In the genomic region with DNA sequence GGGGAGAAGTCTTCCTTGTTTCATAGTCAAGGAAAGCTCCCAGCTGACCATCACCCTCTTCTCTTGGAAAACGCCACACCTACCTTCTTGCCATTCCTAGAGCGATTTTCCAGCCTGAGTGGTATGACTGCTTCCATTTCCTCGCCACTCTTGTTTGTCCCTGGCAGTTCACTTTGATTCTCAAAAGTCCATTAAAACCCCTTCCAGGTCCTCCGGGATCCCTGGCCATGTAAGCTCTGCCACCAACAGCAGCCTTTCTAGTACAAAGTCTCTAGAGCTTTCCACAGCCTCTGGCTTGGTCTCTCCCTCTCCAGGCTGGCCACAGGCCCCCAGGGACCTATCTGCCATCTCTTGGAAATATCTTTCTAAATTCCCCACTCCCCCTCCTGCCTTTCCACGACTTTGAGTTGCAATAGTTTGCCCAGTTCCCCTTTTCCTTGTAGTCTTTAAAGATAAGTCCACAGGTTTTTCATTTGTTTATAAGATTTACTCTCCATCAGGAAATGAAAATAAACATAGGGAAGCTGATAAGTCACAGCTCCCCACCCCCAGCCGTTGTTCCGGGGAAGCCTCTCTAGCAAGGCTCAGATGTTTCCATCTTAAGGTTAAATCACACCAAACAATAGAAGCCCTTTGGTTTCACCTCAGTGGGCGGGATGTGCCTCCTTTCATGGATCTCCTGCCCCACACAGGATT, we compare ENCODE assay signal across 15 cellular contexts. TPM values are rescaled to one million over a fixed set of nuclear protein-coding genes. Genes with fewer than 3 reads are reported as not detected.
DNase-seq lines count a peak whose midpoint lies in the region; ATAC-seq, FAIRE-seq and TF ChIP-seq lines count a peak whose summit lies in the region.
"Had no signal": no experiment of that assay in that cellular context is flagged by ENCODE, and none has a peak within 500 bp of the region (broad histone marks: within the 10 kb centered on the region; RNA-seq: fewer than 3 reads in every experiment).

No MANE protein-coding gene starts in this region.

- H3K27me3 Mint-ChIP-seq in nephron (ENCODE audit: low read depth) (no peaks in the 10 kb centered on the region), natural killer cell (ENCODE audit: low read depth in 2 of 2) (peaks cover 6 to 9% of the 10 kb centered on the region in 2 donors)
- H3K27me3 Mint-ChIP-seq: stimulated activated naive CD8-positive, alpha-beta T cell treated with anti-CD3 and anti-CD28 coated beads, Interleukin-15, Interleukin-2, amounts not matched to agents 100 ng/mL and 50 ng/mL, for 24 hours had no signal

- peak; percentile 60 for FAIRE-seq in bronchial epithelial cell (lab: Jason Lieb, UNC)
- FAIRE-seq: GM12892 had no signal

- intact Hi-C loops in natural killer cell (cut with micrococcal nuclease) = no loop called here

- H3K4me3 Mint-ChIP-seq in nephron = peak overlapping the region; percentile 2 to 78 (median 35)
- no peak overlapping the region for H3K4me3 Mint-ChIP-seq in natural killer cell
- H3K4me3 Mint-ChIP-seq: activated CD4-positive, alpha-beta T cell treated with anti-CD3 and anti-CD28 coated beads for 36 hours; activated naive CD4-positive, alpha-beta T cell treated with anti-CD3 and anti-CD28 coated beads for 36 hours; CD4-positive, alpha-beta memory T cell; naive B cell; stimulated activated naive CD8-positive, alpha-beta T cell treated with anti-CD3 and anti-CD28 coated beads, Interleukin-15, Interleukin-2, amounts not matched to agents 100 ng/mL and 50 ng/mL, for 24 hours had no signal

- TF ChIP-seq CTCF in bronchial epithelial cell (IDR thresholded peaks at IDR 0.05; ENCODE audit: insufficient read depth, low read length, severe bottlenecking) (no peak), nephron (IDR thresholded peaks at IDR 0.05; ENCODE audit: unreplicated experiment in 3 of 3) (no peak), natural killer cell (IDR thresholded peaks at IDR 0.05) (no peak)

- ATAC-seq in natural killer cell = no peak
- ATAC-seq: activated CD4-positive, alpha-beta T cell treated with anti-CD3 and anti-CD28 coated beads for 36 hours had no signal

- no peaks in the 10 kb centered on the region for H3K27me3 ChIP-seq in bronchial epithelial cell (ENCODE audit: control insufficient read depth, insufficient read depth, low read length)

- H3K36me3 ChIP-seq in bronchial epithelial cell (ENCODE audit: control insufficient read depth, insufficient read depth, low read length) = no peaks in the 10 kb centered on the region

- H3K9me3 Mint-ChIP-seq in nephron (no peaks in the 10 kb centered on the region), natural killer cell (no peaks in the 10 kb centered on the region)
- H3K9me3 Mint-ChIP-seq: activated naive CD4-positive, alpha-beta T cell treated with anti-CD3 and anti-CD28 coated beads for 36 hours; stimulated activated naive CD8-positive, alpha-beta T cell treated with anti-CD3 and anti-CD28 coated beads, Interleukin-15, Interleukin-2, amounts not matched to agents 100 ng/mL and 50 ng/mL, for 24 hours had no signal

- in situ Hi-C loops in KBM-7 (cut with MboI; ENCODE audit: low pct_unique_long_range_greater_than_20kb, low sequenced_read_pairs) = no loop called here

- H3K27ac ChIP-seq in substantia nigra (ENCODE audit: low read depth, low read length, poor library complexity, severe bottlenecking) = no peak overlapping the region

- no peak overlapping the region for H3K4me3 ChIP-seq in bronchial epithelial cell (ENCODE audit: low read depth, low read length)

- H3K36me3 Mint-ChIP-seq in nephron (ENCODE audit: low read depth) (no peaks in the 10 kb centered on the region), natural killer cell (no peaks in the 10 kb centered on the region)
- H3K36me3 Mint-ChIP-seq: CD4-positive, alpha-beta memory T cell; naive B cell had no signal

- H3K27ac Mint-ChIP-seq in nephron = peak overlapping the region; percentile 94 to 98 (median 96)
- no peak overlapping the region for H3K27ac Mint-ChIP-seq in natural killer cell
- H3K27ac Mint-ChIP-seq: activated CD4-positive, alpha-beta T cell treated with anti-CD3 and anti-CD28 coated beads for 36 hours; activated naive CD4-positive, alpha-beta T cell treated with anti-CD3 and anti-CD28 coated beads for 36 hours; stimulated activated naive CD8-positive, alpha-beta T cell treated with anti-CD3 and anti-CD28 coated beads, Interleukin-15, Interleukin-2, amounts not matched to agents 100 ng/mL and 50 ng/mL, for 24 hours had no signal

- DNase-seq in DMS79 (lab: John Stamatoyannopoulos, UW) (peak; percentile 73), KBM-7 (peak; percentile 24), bronchial epithelial cell (ENCODE audit: low read depth) (no peak), NCI-H1694 (lab: John Stamatoyannopoulos, UW) (no peak), HuH-7 (ENCODE audit: low spot score) (no peak), substantia nigra (lab: John Stamatoyannopoulos, UW) (no peak), natural killer cell (no peak)
- DNase-seq: activated CD4-positive, alpha-beta T cell treated with anti-CD3 and anti-CD28 coated beads for 36 hours; activated naive CD4-positive, alpha-beta T cell treated with anti-CD3 and anti-CD28 coated beads for 36 hours; CD4-positive, alpha-beta memory T cell; naive B cell; NCI-H1694 treated with DMSO at 0.1 percent for 48 hours had no signal

- H3K4me1 Mint-ChIP-seq in nephron (peaks cover 29% of the 10 kb centered on the region), natural killer cell (peaks cover 0 to 7% of the 10 kb centered on the region in 2 donors)
- H3K4me1 Mint-ChIP-seq: activated CD4-positive, alpha-beta T cell treated with anti-CD3 and anti-CD28 coated beads for 36 hours; CD4-positive, alpha-beta memory T cell had no signal

RNA-seq across cellular contexts. Expression of a gene that starts 42.9 kb away (rescaled TPM):
- total RNA-seq in bronchial epithelial cell (64.6 and 182 TPM in 2 replicates), natural killer cell (10 to 100 TPM; 40.4 to 55.0 (median 41.0) TPM)

Comparison
In these comparisons a context has a peak if more than half of its experiments do, and no peak if none do; other contexts are left out.
1. DNase-seq: peak in DMS79 (single experiment) and KBM-7 (single experiment); none in bronchial epithelial cell (single experiment), NCI-H1694 (single experiment), HuH-7 (single experiment), substantia nigra (0 of 49) and natural killer cell (single experiment).
2. H3K27ac Mint-ChIP-seq: peak in nephron (3 of 3); none in natural killer cell (0 of 2).